Comparison of ENCODE assay signal across 23 cellular contexts in the genomic region with DNA sequence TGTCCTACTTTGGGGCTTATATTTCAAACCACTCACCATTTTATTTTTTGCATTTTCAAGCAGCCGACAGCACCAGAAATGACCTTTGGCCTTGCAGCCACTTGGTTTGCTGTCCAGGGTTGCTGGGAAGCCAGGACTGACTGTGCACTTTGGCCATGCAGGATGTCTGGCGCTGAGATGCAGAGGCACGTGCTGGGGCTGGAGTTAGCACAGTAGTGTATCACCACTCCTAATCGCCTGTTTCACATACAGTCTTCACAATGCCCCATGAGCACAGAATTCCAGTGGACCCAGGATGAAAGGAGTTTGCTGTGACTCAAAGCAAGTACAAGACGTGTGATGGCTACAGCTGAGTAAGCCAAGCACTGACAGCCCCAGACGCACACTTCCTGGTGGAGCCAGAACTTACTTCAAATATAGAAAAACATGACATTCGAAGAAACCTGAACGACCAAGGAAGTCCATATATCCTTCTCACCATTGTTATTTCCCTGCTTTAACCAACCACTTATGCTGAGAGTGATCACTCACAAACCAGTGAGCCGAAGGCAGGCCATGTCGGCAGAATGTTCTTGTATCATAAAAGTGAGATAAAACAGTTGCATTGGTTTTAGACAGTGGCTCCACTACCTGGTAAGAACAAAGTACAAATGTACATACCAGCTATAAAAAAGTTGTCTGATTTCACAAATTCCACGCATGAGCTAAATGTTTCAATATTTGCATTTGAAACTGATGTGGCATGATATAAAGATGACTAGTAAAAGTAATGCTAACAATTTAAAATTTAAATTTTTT. TPM values are rescaled to one million over a fixed set of nuclear protein-coding genes. Genes with fewer than 3 reads are reported as not detected.
"Had no signal": no experiment of that assay in that cellular context is flagged by ENCODE, and none has a peak within 500 bp of the region (broad histone marks: within the 10 kb centered on the region; RNA-seq: fewer than 3 reads in every experiment).

No MANE protein-coding gene starts in this region.

- H3K9me3 ChIP-seq: adrenal gland, neutrophil, pancreas, thyroid gland had no signal

- H3K4me3 ChIP-seq: adrenal gland, left ventricle myocardium inferior, pancreas, thyroid gland had no signal

- ATAC-seq: activated naive CD4-positive, alpha-beta T cell treated with anti-CD3 and anti-CD28 coated beads, Interleukin-2, amount 50 U/mL, for 72 hours; naive thymus-derived CD8-positive, alpha-beta T cell; WTC11 had no signal

- H3K4me1 ChIP-seq: adrenal gland, pancreas, thyroid gland had no signal

- H3K36me3 ChIP-seq: adrenal gland, left ventricle myocardium inferior, neutrophil, pancreas, thyroid gland had no signal

- H3K27me3 ChIP-seq: adrenal gland, pancreas, thyroid gland had no signal

- FAIRE-seq: astrocyte, endothelial cell of umbilical vein, pancreas, TTC549 had no signal

- DNase-seq: activated CD4-positive, alpha-beta memory T cell treated with anti-CD3 and anti-CD28 coated beads for 36 hours; activated CD4-positive, alpha-beta T cell treated with anti-CD3 and anti-CD28 coated beads for 4 hours; activated gamma-delta T cell treated with Interleukin-2 at 50 U/mL for 16 hours; activated T-cell treated with anti-CD3 and anti-CD28 coated beads for 4 hours; adrenal gland; effector CD8-positive, alpha-beta T cell; left ventricle myocardium inferior; naive thymus-derived CD8-positive, alpha-beta T cell; pancreas; stimulated activated CD4-positive, alpha-beta T cell treated with anti-CD3 and anti-CD28 coated beads, Interleukin-12 subunit alpha, Interleukin-12 subunit beta, amount 100 ng/mL, for 4 hours; stimulated activated CD4-positive, alpha-beta T cell treated with anti-CD3 and anti-CD28 coated beads, Interleukin-1b, Interleukin-23, amount 100 ng/mL, for 48 hours; stimulated activated naive CD4-positive, alpha-beta T cell treated with Interleukin-2 at 50 U/mL for 16 hours; thyroid gland had no signal

- H3K27ac ChIP-seq: adrenal gland, left ventricle myocardium inferior, neutrophil, pancreas, thyroid gland had no signal

RNA-seq across cellular contexts. Expression of a gene that starts 16.0 kb away (rescaled TPM):
- total RNA-seq: activated CD4-positive, alpha-beta memory T cell treated with anti-CD3 and anti-CD28 coated beads for 36 hours; activated naive CD4-positive, alpha-beta T cell treated with anti-CD3 and anti-CD28 coated beads, Interleukin-2, amount 50 U/mL, for 72 hours; activated T-helper 1 cell treated with anti-CD3 and anti-CD28 coated beads, Interleukin-12 subunit alpha, Interleukin-12 subunit beta, Interleukin-2, Interleukin-4 antibody, amounts not matched to agents 30 ng/mL and 10 ng/mL and 1 ng/mL, durations not matched to agents 14 hours and 24 hours and 36 hours; endothelial cell of umbilical vein; fibroblast of villous mesenchyme; glomerular endothelial cell; left ventricle myocardium inferior; naive thymus-derived CD8-positive, alpha-beta T cell; T-helper 2 cell treated with Interferon-gamma antibody and Interleukin-4, amounts not matched to agents 100 ng/mL and 5 ng/mL, for 36 hours had no signal
- polyA plus RNA-seq: endothelial cell of umbilical vein; naive thymus-derived CD8-positive, alpha-beta T cell had no signal
